ENCODE assay signal across 1 cellular context in genomic region chr20:31608256-31608980, GRCh38.
A peak's percentile ranks its signal among the peaks of the same experiment; 100 is the strongest.
TF ChIP-seq lines count a peak whose summit lies in the region.

No MANE protein-coding gene starts in this region.

TF ChIP-seq in K562, 482 proteins besides CTCF, POLR2A, EP300 and RAD21 (continued from another document and continues in another):
- no peak for TF ChIP-seq GMEB1 (CRISPR knock-in tag; IDR thresholded peaks at IDR 0.05)
- TF ChIP-seq ZNF316 (IDR thresholded peaks at IDR 0.05), result no peak
- TF ChIP-seq, protein P1, sequence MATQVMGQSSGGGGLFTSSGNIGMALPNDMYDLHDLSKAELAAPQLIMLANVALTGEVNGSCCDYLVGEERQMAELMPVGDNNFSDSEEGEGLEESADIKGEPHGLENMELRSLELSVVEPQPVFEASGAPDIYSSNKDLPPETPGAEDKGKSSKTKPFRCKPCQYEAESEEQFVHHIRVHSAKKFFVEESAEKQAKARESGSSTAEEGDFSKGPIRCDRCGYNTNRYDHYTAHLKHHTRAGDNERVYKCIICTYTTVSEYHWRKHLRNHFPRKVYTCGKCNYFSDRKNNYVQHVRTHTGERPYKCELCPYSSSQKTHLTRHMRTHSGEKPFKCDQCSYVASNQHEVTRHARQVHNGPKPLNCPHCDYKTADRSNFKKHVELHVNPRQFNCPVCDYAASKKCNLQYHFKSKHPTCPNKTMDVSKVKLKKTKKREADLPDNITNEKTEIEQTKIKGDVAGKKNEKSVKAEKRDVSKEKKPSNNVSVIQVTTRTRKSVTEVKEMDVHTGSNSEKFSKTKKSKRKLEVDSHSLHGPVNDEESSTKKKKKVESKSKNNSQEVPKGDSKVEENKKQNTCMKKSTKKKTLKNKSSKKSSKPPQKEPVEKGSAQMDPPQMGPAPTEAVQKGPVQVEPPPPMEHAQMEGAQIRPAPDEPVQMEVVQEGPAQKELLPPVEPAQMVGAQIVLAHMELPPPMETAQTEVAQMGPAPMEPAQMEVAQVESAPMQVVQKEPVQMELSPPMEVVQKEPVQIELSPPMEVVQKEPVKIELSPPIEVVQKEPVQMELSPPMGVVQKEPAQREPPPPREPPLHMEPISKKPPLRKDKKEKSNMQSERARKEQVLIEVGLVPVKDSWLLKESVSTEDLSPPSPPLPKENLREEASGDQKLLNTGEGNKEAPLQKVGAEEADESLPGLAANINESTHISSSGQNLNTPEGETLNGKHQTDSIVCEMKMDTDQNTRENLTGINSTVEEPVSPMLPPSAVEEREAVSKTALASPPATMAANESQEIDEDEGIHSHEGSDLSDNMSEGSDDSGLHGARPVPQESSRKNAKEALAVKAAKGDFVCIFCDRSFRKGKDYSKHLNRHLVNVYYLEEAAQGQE (CRISPR knock-in tag; IDR thresholded peaks at IDR 0.05; ENCODE audit: low read depth), result peak; percentile 16; the same call in 1 of the 2 replicates
- TF ChIP-seq, protein P2, sequence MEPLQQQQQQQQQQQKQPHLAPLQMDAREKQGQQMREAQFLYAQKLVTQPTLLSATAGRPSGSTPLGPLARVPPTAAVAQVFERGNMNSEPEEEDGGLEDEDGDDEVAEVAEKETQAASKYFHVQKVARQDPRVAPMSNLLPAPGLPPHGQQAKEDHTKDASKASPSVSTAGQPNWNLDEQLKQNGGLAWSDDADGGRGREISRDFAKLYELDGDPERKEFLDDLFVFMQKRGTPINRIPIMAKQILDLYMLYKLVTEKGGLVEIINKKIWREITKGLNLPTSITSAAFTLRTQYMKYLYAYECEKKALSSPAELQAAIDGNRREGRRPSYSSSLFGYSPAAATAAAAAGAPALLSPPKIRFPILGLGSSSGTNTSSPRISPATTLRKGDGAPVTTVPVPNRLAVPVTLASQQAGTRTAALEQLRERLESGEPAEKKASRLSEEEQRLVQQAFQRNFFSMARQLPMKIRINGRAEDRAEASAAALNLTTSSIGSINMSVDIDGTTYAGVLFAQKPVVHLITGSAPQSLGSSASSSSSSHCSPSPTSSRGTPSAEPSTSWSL (CRISPR knock-in tag; IDR thresholded peaks at IDR 0.05; ENCODE audit: borderline replicate concordance), result no peak
- TF ChIP-seq RBM22 (IDR thresholded peaks at IDR 0.05; ENCODE audit: low read depth, low read length, poor library complexity, severe bottlenecking), result peak; percentile 80
- no peak for TF ChIP-seq ZNF121 (CRISPR knock-in tag; conservative IDR thresholded peaks at IDR 0.05)
- no peak for TF ChIP-seq ZNF253 (CRISPR knock-in tag; conservative IDR thresholded peaks at IDR 0.05)
- no peak for TF ChIP-seq NCOA4 (IDR thresholded peaks at IDR 0.05; ENCODE audit: partially characterized antibody)
- TF ChIP-seq PRPF4 (IDR thresholded peaks at IDR 0.05; ENCODE audit: insufficient read depth, low read depth, low read length, poor library complexity, severe bottlenecking), result no peak
- TF ChIP-seq ZFP1 (CRISPR knock-in tag; IDR thresholded peaks at IDR 0.05), result no peak
- no peak for TF ChIP-seq ZNF146 (CRISPR knock-in tag; IDR thresholded peaks at IDR 0.05; ENCODE audit: unreplicated experiment)
- TF ChIP-seq PML (IDR thresholded peaks at IDR 0.05; ENCODE audit: low read length), result no peak
- TF ChIP-seq ZNF589 (CRISPR knock-in tag; IDR thresholded peaks at IDR 0.05; ENCODE audit: low read depth), result no peak
- TF ChIP-seq HOXB6 (CRISPR knock-in tag; IDR thresholded peaks at IDR 0.05; ENCODE audit: borderline replicate concordance), result no peak
- no peak for TF ChIP-seq E2F1 (CRISPR knock-in tag; IDR thresholded peaks at IDR 0.05)
- TF ChIP-seq RFX1 (IDR thresholded peaks at IDR 0.05), result no peak
- TF ChIP-seq TSC22D4 (tag; IDR thresholded peaks at IDR 0.05), result no peak
- no peak for TF ChIP-seq ZNF780A (CRISPR knock-in tag; IDR thresholded peaks at IDR 0.05)
- no peak for TF ChIP-seq SAFB (IDR thresholded peaks at IDR 0.05; ENCODE audit: borderline replicate concordance, low read depth, low read length)
- no peak for TF ChIP-seq PPARD (CRISPR knock-in tag; IDR thresholded peaks at IDR 0.05)
- TF ChIP-seq, protein P3, sequence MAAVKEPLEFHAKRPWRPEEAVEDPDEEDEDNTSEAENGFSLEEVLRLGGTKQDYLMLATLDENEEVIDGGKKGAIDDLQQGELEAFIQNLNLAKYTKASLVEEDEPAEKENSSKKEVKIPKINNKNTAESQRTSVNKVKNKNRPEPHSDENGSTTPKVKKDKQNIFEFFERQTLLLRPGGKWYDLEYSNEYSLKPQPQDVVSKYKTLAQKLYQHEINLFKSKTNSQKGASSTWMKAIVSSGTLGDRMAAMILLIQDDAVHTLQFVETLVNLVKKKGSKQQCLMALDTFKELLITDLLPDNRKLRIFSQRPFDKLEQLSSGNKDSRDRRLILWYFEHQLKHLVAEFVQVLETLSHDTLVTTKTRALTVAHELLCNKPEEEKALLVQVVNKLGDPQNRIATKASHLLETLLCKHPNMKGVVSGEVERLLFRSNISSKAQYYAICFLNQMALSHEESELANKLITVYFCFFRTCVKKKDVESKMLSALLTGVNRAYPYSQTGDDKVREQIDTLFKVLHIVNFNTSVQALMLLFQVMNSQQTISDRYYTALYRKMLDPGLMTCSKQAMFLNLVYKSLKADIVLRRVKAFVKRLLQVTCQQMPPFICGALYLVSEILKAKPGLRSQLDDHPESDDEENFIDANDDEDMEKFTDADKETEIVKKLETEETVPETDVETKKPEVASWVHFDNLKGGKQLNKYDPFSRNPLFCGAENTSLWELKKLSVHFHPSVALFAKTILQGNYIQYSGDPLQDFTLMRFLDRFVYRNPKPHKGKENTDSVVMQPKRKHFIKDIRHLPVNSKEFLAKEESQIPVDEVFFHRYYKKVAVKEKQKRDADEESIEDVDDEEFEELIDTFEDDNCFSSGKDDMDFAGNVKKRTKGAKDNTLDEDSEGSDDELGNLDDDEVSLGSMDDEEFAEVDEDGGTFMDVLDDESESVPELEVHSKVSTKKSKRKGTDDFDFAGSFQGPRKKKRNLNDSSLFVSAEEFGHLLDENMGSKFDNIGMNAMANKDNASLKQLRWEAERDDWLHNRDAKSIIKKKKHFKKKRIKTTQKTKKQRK (IDR thresholded peaks at IDR 0.05; ENCODE audit: borderline replicate concordance, low read depth, low read length), result no peak
- TF ChIP-seq PHF20 (IDR thresholded peaks at IDR 0.05; ENCODE audit: partially characterized antibody), result peak; percentile 18
- peak; percentile 26; the same call in 1 of the 2 replicates for TF ChIP-seq ZNF76 (CRISPR knock-in tag; IDR thresholded peaks at IDR 0.05; ENCODE audit: borderline replicate concordance)
- peak; percentile 77 for TF ChIP-seq POLR2G (IDR thresholded peaks at IDR 0.05; ENCODE audit: low read depth, low read length)
- no peak for TF ChIP-seq PYGO2 (tag; IDR thresholded peaks at IDR 0.05)
- TF ChIP-seq, protein P4, sequence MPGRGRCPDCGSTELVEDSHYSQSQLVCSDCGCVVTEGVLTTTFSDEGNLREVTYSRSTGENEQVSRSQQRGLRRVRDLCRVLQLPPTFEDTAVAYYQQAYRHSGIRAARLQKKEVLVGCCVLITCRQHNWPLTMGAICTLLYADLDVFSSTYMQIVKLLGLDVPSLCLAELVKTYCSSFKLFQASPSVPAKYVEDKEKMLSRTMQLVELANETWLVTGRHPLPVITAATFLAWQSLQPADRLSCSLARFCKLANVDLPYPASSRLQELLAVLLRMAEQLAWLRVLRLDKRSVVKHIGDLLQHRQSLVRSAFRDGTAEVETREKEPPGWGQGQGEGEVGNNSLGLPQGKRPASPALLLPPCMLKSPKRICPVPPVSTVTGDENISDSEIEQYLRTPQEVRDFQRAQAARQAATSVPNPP (IDR thresholded peaks at IDR 0.05; ENCODE audit: borderline replicate concordance, insufficient read depth, insufficient read length), result no peak
- TF ChIP-seq ZNF512 (tag; IDR thresholded peaks at IDR 0.05), result no peak
- no peak for TF ChIP-seq XRCC5 (IDR thresholded peaks at IDR 0.05; ENCODE audit: low read depth, low read length)
- no peak for TF ChIP-seq CBX3 (IDR thresholded peaks at IDR 0.05; ENCODE audit: borderline replicate concordance in 1 of 2, low read length in 2 of 2)
- TF ChIP-seq U2AF2 (optimal IDR thresholded peaks at IDR 0.05; ENCODE audit: low read depth, low read length), result no peak
- TF ChIP-seq TRIM24 (IDR thresholded peaks at IDR 0.05), result peak in 1 of 2 experiments; percentile 44; a peak in 2 of 4 replicates
- TF ChIP-seq CBX5 (IDR thresholded peaks at IDR 0.05; ENCODE audit: borderline replicate concordance, low read depth), result no peak
- TF ChIP-seq ZBTB8A (IDR thresholded peaks at IDR 0.05; ENCODE audit: partially characterized antibody), result no peak
- no peak for TF ChIP-seq RB1 (IDR thresholded peaks at IDR 0.05; ENCODE audit: low read depth)
- TF ChIP-seq C11orf30 (IDR thresholded peaks at IDR 0.05; ENCODE audit: low read depth), result no peak
- peak; percentile 54; the same call in 1 of the 2 replicates for TF ChIP-seq EP400 (IDR thresholded peaks at IDR 0.05)
- TF ChIP-seq ZNF592 (IDR thresholded peaks at IDR 0.05), result peak; percentile 47
- TF ChIP-seq LARP7 (IDR thresholded peaks at IDR 0.05), result no peak
- peak; percentile 42 for TF ChIP-seq KDM5B (IDR thresholded peaks at IDR 0.05; ENCODE audit: insufficient replicate concordance, low read depth, low read length)
- no peak for TF ChIP-seq MYNN (IDR thresholded peaks at IDR 0.05)
- no peak for TF ChIP-seq MYNN (CRISPR knock-in tag; IDR thresholded peaks at IDR 0.05)
- no peak for TF ChIP-seq ATF6 (CRISPR knock-in tag; IDR thresholded peaks at IDR 0.05)
- TF ChIP-seq NR1H2 (CRISPR knock-in tag; IDR thresholded peaks at IDR 0.05), result no peak
- no peak for TF ChIP-seq HNRNPLL (IDR thresholded peaks at IDR 0.05; ENCODE audit: low read depth, low read length, poor library complexity, severe bottlenecking)
